18 cellular contexts compared by ENCODE assay signal in the genomic region with DNA sequence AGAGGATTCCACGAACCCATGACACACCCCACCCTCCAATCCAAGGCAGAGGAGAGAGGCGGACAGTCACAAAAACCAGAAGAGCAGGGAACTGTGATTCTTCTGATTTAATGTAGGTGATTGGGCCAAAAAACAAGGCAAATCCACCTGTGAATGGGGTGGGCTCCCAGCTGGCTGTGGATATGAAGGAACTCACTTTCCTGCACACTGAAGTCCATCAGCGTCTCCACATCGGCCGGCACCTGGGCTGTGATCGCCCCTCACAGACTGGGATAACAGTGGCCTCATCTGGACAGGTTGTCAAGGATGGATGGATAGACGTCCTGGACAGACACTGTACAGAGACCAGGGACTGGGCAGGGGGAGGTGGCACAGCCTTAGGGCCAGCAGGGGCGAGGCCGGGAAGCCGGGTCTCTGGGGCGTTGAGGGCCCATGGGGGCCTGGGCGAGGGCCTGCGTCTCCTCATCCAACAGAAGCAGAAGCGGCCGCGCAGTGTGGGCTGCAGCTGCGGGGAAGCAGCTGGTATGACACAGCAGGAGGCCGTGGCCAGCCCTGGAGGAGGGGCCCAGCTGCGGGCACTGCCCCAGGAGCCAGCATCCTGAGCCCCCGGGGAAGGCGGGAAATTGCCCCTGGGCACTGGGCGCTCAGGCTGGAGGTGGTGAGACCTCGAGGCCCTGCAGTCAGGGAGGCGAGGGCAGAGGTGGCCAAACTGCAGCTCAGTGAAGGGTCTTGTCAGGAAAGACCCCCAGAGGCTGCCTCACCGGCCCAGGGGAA. TPM values are rescaled to one million over a fixed set of nuclear protein-coding genes. Genes with fewer than 3 reads are reported as not detected.
A peak's percentile ranks its signal among the peaks of the same experiment; 100 is the strongest.
DNase-seq lines count a peak whose midpoint lies in the region; ATAC-seq and TF ChIP-seq lines count a peak whose summit lies in the region.
"Had no signal": no experiment of that assay in that cellular context is flagged by ENCODE, and none has a peak within 500 bp of the region (broad histone marks: within the 10 kb centered on the region; RNA-seq: fewer than 3 reads in every experiment).

No MANE protein-coding gene starts in this region.

- H3K27ac ChIP-seq in IMR-90 (ENCODE audit: insufficient read depth, low read length) (no peak overlapping the region), stomach smooth muscle (ENCODE audit: low read length) (peak overlapping the region; percentile 88)
- H3K27ac ChIP-seq: upper lobe of left lung had no signal

- in situ Hi-C loops in IMR-90 (cut with MboI; ENCODE audit: low sequenced_read_pairs) (no loop called here), KBM-7 (cut with MboI; ENCODE audit: low pct_unique_long_range_greater_than_20kb, low sequenced_read_pairs) (no loop called here)

- no peak overlapping the region for H3K4ac ChIP-seq in IMR-90 (ENCODE audit: low read depth, low read length)

- no peak overlapping the region for H4K8ac ChIP-seq in IMR-90 (ENCODE audit: low read depth in 2 of 2, low read length in 2 of 2)

- CTCF ChIA-PET in IMR-90 (lab: Yijun Ruan, JAX), result no interaction called here

- H3K9ac ChIP-seq in IMR-90 (ENCODE audit: low read depth, low read length) (no peak overlapping the region), stomach smooth muscle (ENCODE audit: low read length in 2 of 2) (no peak overlapping the region)

- no peak overlapping the region for H2BK15ac ChIP-seq in IMR-90 (ENCODE audit: low read depth, low read length)

- H3K4me1 ChIP-seq in IMR-90 (ENCODE audit: control insufficient read depth, insufficient read depth, low read length) (peaks cover 14% of the 10 kb centered on the region), stomach smooth muscle (ENCODE audit: control insufficient read depth, insufficient read depth, low read length) (peaks cover 40% of the 10 kb centered on the region)
- H3K4me1 ChIP-seq: upper lobe of left lung had no signal

- POLR2A ChIA-PET in IMR-90 (lab: Charles Lee; ENCODE audit: unreplicated experiment), result no interaction called here

- no peak for TF ChIP-seq RAD21 in IMR-90 (IDR thresholded peaks at IDR 0.05; ENCODE audit: low read length)

- H2AK5ac ChIP-seq in IMR-90 (ENCODE audit: low read depth, low read length), result no peak overlapping the region

- intact Hi-C loops in IMR-90 (cut with micrococcal nuclease), result no loop called here

- H3K27me3 ChIP-seq in IMR-90 (ENCODE audit: control insufficient read depth, insufficient read depth, low read length) (no peaks in the 10 kb centered on the region), stomach smooth muscle (ENCODE audit: control insufficient read depth in 1 of 2, insufficient read depth in 2 of 2, low read length in 2 of 2) (no peaks in the 10 kb centered on the region)
- H3K27me3 ChIP-seq: upper lobe of left lung had no signal

- no peak for DNase-seq in IMR-90
- DNase-seq in globus pallidus (ENCODE audit: low spot score), result peak; percentile 73
- peak in 39 of 56 donors; percentile 38 to 83 (median 60) for DNase-seq in nucleus accumbens (lab: John Stamatoyannopoulos, UW)
- no peak for DNase-seq in KBM-7
- DNase-seq: activated CD4-positive, alpha-beta T cell treated with anti-CD3 and anti-CD28 coated beads, Interleukin-2, amount 10 ng/mL, durations not matched to agents 7 days and 5 days; activated CD8-positive, alpha-beta memory T cell treated with anti-CD3 and anti-CD28 coated beads, Interleukin-2, amount 50 U/mL, for 48 hours; activated naive CD4-positive, alpha-beta T cell treated with anti-CD3 and anti-CD28 coated beads, Interleukin-2, amount 10 ng/mL, durations not matched to agents 7 days and 5 days; cortex of kidney; DND-41; NCI-H1694; NCI-H2227 treated with DMSO at 0.1 percent for 48 hours; SW 1271; upper lobe of left lung had no signal

- H3K4me2 ChIP-seq in IMR-90 (ENCODE audit: low read depth, low read length), result no peak overlapping the region

- TF ChIP-seq CTCF in IMR-90 (conservative IDR thresholded peaks at IDR 0.05; ENCODE audit: low read depth, low read length), result no peak

- no peak overlapping the region for H2AFZ ChIP-seq in IMR-90 (replicated peaks; ENCODE audit: low read length, poor library complexity)

- no peak overlapping the region; the same call in 1 of the 2 replicates for H3K23ac ChIP-seq in IMR-90 (ENCODE audit: low read depth, low read length)

- H3K56ac ChIP-seq in IMR-90 (ENCODE audit: extremely low read depth, insufficient read depth, low read length), result no peak overlapping the region

- peaks cover 40 to 90% of the 10 kb centered on the region in 2 experiments for H3K79me1 ChIP-seq in IMR-90 (ENCODE audit: low read depth in 1 of 2, low read length in 2 of 2)

- peaks cover 35% of the 10 kb centered on the region for H3K9me1 ChIP-seq in IMR-90 (ENCODE audit: insufficient read depth, low read length)

- peak overlapping the region; percentile 47 for H2AK9ac ChIP-seq in IMR-90 (replicated peaks; ENCODE audit: low read depth, low read length, poor library complexity)

- no peaks in the 10 kb centered on the region for H3K36me3 ChIP-seq in IMR-90 (ENCODE audit: control insufficient read depth, insufficient read depth, low read length)
- no peaks in the 10 kb centered on the region for H3K36me3 ChIP-seq in stomach smooth muscle (ENCODE audit: control insufficient read depth in 2 of 2, insufficient read depth in 2 of 2, low read length in 2 of 2)
- H3K36me3 ChIP-seq: upper lobe of left lung had no signal

- ATAC-seq in IMR-90 (ENCODE audit: low read depth) (no peak), HG02852 (IDR thresholded peaks at IDR 0.05; ENCODE audit: unreplicated experiment) (no peak), HG02938 (IDR thresholded peaks at IDR 0.05; ENCODE audit: unreplicated experiment) (no peak), HG02973 (IDR thresholded peaks at IDR 0.05; ENCODE audit: unreplicated experiment) (no peak)
- ATAC-seq: HepG2 had no signal

- TF ChIP-seq POLR2A in IMR-90 (IDR thresholded peaks at IDR 0.05; ENCODE audit: low read depth, low read length), result no peak

- H3K18ac ChIP-seq in IMR-90 (ENCODE audit: low read depth, low read length), result no peak overlapping the region

- no peak overlapping the region for H4K91ac ChIP-seq in IMR-90 (ENCODE audit: insufficient read depth, low read depth, low read length)

- no peak overlapping the region for H2BK120ac ChIP-seq in IMR-90 (ENCODE audit: low read depth, low read length)

- no peak overlapping the region for H2BK20ac ChIP-seq in IMR-90 (ENCODE audit: low read depth, low read length)

- H3K9me3 ChIP-seq in IMR-90 (ENCODE audit: control insufficient read depth, insufficient read depth, low read length) (no peaks in the 10 kb centered on the region; the same call in 1 of the 2 replicates), stomach smooth muscle (ENCODE audit: control insufficient read depth in 2 of 2, low read length in 2 of 2) (no peaks in the 10 kb centered on the region)
- H3K9me3 ChIP-seq: upper lobe of left lung had no signal

- no peak overlapping the region for H3K14ac ChIP-seq in IMR-90 (replicated peaks; ENCODE audit: low read depth, low read length)

- H3K4me3 ChIP-seq in IMR-90 (ENCODE audit: insufficient read depth, low read depth, low read length) (no peak overlapping the region), stomach smooth muscle (ENCODE audit: low read length in 2 of 2) (no peak overlapping the region)
- H3K4me3 ChIP-seq: upper lobe of left lung had no signal

- no peak overlapping the region for H4K5ac ChIP-seq in IMR-90 (ENCODE audit: low read depth, low read length)

- no TSS peak for BruUV-seq in IMR-90 (replicated peaks; lab: Mats Ljungman, UMichigan)

- 81% methylated on average over 8 of the region's 25 CpGs; no CpG with 5 or more reads in 1 of the 2 experiments for WGBS in IMR-90 (ENCODE audit: extremely low coverage in 2 of 2, insufficient read length in 1 of 2), 2 experiments

- dilution Hi-C loops in IMR-90 (cut with HindIII; ENCODE audit: low sequenced_read_pairs, unreplicated experiment), result no loop called here

- H4K20me1 ChIP-seq in IMR-90 (ENCODE audit: insufficient read depth, low read length), result peaks cover 87% of the 10 kb centered on the region

- no peak overlapping the region for H2BK5ac ChIP-seq in IMR-90 (ENCODE audit: low read depth, low read length, poor library complexity, severe bottlenecking)

TF ChIP-seq in IMR-90, 13 proteins besides CTCF, POLR2A, EP300 and RAD21 (continues in another document):
- TF ChIP-seq MXI1 (IDR thresholded peaks at IDR 0.05; ENCODE audit: borderline replicate concordance, low read depth, low read length) (no peak), MAZ (IDR thresholded peaks at IDR 0.05; ENCODE audit: borderline replicate concordance, low read depth, low read length) (no peak), MAFK (IDR thresholded peaks at IDR 0.05; ENCODE audit: low read depth, low read length) (no peak), CHD1 (IDR thresholded peaks at IDR 0.05; ENCODE audit: low read depth, low read length) (no peak), SMC3 (IDR thresholded peaks at IDR 0.05; ENCODE audit: low read depth, low read length) (no peak), RFX5 (IDR thresholded peaks at IDR 0.05; ENCODE audit: low read depth, low read length) (no peak), FOS (IDR thresholded peaks at IDR 0.05; ENCODE audit: low read depth, low read length) (no peak), NFE2L2 (IDR thresholded peaks at IDR 0.05; ENCODE audit: low read depth, low read length) (no peak), CEBPB (IDR thresholded peaks at IDR 0.05; ENCODE audit: low read depth, low read length) (no peak), RCOR1 (IDR thresholded peaks at IDR 0.05; ENCODE audit: insufficient replicate concordance, low read length) (no peak)
- TF ChIP-seq, protein P1, sequence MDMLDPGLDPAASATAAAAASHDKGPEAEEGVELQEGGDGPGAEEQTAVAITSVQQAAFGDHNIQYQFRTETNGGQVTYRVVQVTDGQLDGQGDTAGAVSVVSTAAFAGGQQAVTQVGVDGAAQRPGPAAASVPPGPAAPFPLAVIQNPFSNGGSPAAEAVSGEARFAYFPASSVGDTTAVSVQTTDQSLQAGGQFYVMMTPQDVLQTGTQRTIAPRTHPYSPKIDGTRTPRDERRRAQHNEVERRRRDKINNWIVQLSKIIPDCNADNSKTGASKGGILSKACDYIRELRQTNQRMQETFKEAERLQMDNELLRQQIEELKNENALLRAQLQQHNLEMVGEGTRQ (IDR thresholded peaks at IDR 0.05; ENCODE audit: low read depth, low read length), result no peak
- TF ChIP-seq, protein P2, sequence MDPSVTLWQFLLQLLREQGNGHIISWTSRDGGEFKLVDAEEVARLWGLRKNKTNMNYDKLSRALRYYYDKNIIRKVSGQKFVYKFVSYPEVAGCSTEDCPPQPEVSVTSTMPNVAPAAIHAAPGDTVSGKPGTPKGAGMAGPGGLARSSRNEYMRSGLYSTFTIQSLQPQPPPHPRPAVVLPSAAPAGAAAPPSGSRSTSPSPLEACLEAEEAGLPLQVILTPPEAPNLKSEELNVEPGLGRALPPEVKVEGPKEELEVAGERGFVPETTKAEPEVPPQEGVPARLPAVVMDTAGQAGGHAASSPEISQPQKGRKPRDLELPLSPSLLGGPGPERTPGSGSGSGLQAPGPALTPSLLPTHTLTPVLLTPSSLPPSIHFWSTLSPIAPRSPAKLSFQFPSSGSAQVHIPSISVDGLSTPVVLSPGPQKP (IDR thresholded peaks at IDR 0.05; ENCODE audit: borderline replicate concordance, low read depth, low read length), result no peak

RNA-seq across cellular contexts. Expression of a gene that starts 54.2 kb away (rescaled TPM):
- 8.6 and 9.2 TPM in 2 replicates for total RNA-seq in IMR-90 (2012; rRNA removed)
- 16.1 and 17.3 TPM in 2 replicates for polyA plus RNA-seq in IMR-90 (2012; rRNA removed)
- polyA plus RNA-seq in IMR-90 (2012; cell fraction: cytosol; rRNA removed), result 13.9 and 16.8 TPM in 2 replicates
- polyA plus RNA-seq in IMR-90 (2012; cell fraction: nucleus; rRNA removed; ENCODE audit: low replicate concordance), result 21.1 and 22.2 TPM in 2 replicates

Comparison
In these comparisons a context has a peak if more than half of its experiments do, and no peak if none do; other contexts are left out.
1. DNase-seq: peak in globus pallidus (single experiment) and nucleus accumbens (39 of 56); none in IMR-90 (single experiment) and KBM-7 (single experiment).